In the genomic region with DNA sequence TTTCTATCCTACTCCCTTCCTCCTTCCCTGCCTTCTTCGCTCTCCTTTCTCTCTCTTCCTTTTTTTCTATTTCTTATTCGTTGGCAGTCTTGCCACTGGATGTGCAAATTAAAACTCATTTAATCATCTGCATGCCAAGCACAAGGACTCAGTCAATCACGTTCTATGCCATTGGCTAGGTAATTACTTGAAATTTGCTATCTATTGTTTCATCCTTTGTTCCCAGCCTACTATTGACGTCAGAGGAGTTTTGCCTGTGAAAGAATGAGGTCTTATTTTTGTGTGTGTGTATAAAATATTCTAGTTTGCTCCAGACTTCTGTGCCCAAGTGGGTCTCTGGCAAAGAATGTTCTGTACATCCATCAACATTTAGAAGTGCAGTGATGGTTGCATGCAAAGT, we compare ENCODE assay signal across 28 cellular contexts.
"Had no signal": no experiment of that assay in that cellular context is flagged by ENCODE, and none has a peak within 500 bp of the region (broad histone marks: within the 10 kb centered on the region; RNA-seq: fewer than 3 reads in every experiment).

No MANE protein-coding gene starts in this region.

- H3K9me3 Mint-ChIP-seq: effector memory CD8-positive, alpha-beta T cell; endodermal cell; mesothelial cell of epicardium had no signal

- FAIRE-seq: endometrium, islet of Langerhans, keratinocyte had no signal

- H3K9me3 ChIP-seq: colonic mucosa, esophagus squamous epithelium, gastrocnemius medialis, heart right ventricle, left lung, lower lobe of right lung, mucosa of descending colon had no signal

- H3K27ac Mint-ChIP-seq: dendritic cell treated with granulocyte-macrophage colony-stimulating factor and Interleukin-4, amounts not matched to agents 40 ng/mL and 50 ng/mL, for 4 days; effector memory CD8-positive, alpha-beta T cell; endodermal cell; mesothelial cell of epicardium; naive B cell had no signal

- ATAC-seq: effector memory CD8-positive, alpha-beta T cell; esophagus mucosa; gastrocnemius medialis; heart right ventricle; left cardiac atrium; left ventricle myocardium superior; mucosa of descending colon had no signal

- H3K27me3 ChIP-seq: colonic mucosa, esophagus squamous epithelium, gastrocnemius medialis, heart right ventricle, left lung had no signal

- H3K36me3 Mint-ChIP-seq: mesothelial cell of epicardium had no signal

- H3K4me3 ChIP-seq: colonic mucosa, esophagus squamous epithelium, gastrocnemius medialis, heart right ventricle, left lung, lower lobe of right lung, mucosa of descending colon had no signal

- H3K4me1 Mint-ChIP-seq: naive B cell had no signal

- DNase-seq: colonic mucosa; cortex of kidney; effector CD8-positive, alpha-beta T cell; effector memory CD8-positive, alpha-beta T cell; endodermal cell; erythroblast; esophagus squamous epithelium; foreskin fibroblast; foreskin melanocyte; gastrocnemius medialis; glutamatergic neuron; head of caudate nucleus; heart right ventricle; hippocampal formation; left cardiac atrium; left lung; left ventricle myocardium superior; lower lobe of right lung; mesenchymal stem cell; mucosa of descending colon; naive B cell had no signal

- H3K36me3 ChIP-seq: colonic mucosa, esophagus squamous epithelium, gastrocnemius medialis, heart right ventricle, left lung, lower lobe of right lung had no signal

- H3K27ac ChIP-seq: colonic mucosa, epithelial cell of prostate, esophagus squamous epithelium, gastrocnemius medialis, heart right ventricle, left lung, lower lobe of right lung had no signal

- H3K27me3 Mint-ChIP-seq: dendritic cell treated with granulocyte-macrophage colony-stimulating factor and Interleukin-4, amounts not matched to agents 40 ng/mL and 50 ng/mL, for 4 days; effector memory CD8-positive, alpha-beta T cell had no signal

- H3K4me3 Mint-ChIP-seq: dendritic cell treated with granulocyte-macrophage colony-stimulating factor and Interleukin-4, amounts not matched to agents 40 ng/mL and 50 ng/mL, for 4 days; effector memory CD8-positive, alpha-beta T cell; endodermal cell; mesothelial cell of epicardium; naive B cell had no signal
